1 cellular context compared by ENCODE assay signal in genomic region chr18:69097349-69097748, GRCh38.
TF ChIP-seq lines count a peak whose summit lies in the region.

No MANE protein-coding gene starts in this region.

TF ChIP-seq in GM23338, 12 proteins besides CTCF, POLR2A, EP300 and RAD21:
- TF ChIP-seq ZNF114 (CRISPR knock-in tag; IDR thresholded peaks at IDR 0.05) (no peak), STAT1 (IDR thresholded peaks at IDR 0.05; ENCODE audit: unreplicated experiment) (no peak), CREB1 (CRISPR knock-in tag; IDR thresholded peaks at IDR 0.05; ENCODE audit: low read depth) (no peak), POLR2AphosphoS5 (IDR thresholded peaks at IDR 0.05; ENCODE audit: low read depth) (no peak), NANOG (IDR thresholded peaks at IDR 0.05; ENCODE audit: borderline replicate concordance) (no peak), EZH2phosphoT487 (IDR thresholded peaks at IDR 0.05; ENCODE audit: unreplicated experiment) (no peak), JUNB (IDR thresholded peaks at IDR 0.05; ENCODE audit: unreplicated experiment) (no peak), ZNF331 (CRISPR knock-in tag; IDR thresholded peaks at IDR 0.05; ENCODE audit: low read depth) (no peak), EZH2 (IDR thresholded peaks at IDR 0.05; ENCODE audit: low read depth, unreplicated experiment) (no peak)
- TF ChIP-seq, protein P1, sequence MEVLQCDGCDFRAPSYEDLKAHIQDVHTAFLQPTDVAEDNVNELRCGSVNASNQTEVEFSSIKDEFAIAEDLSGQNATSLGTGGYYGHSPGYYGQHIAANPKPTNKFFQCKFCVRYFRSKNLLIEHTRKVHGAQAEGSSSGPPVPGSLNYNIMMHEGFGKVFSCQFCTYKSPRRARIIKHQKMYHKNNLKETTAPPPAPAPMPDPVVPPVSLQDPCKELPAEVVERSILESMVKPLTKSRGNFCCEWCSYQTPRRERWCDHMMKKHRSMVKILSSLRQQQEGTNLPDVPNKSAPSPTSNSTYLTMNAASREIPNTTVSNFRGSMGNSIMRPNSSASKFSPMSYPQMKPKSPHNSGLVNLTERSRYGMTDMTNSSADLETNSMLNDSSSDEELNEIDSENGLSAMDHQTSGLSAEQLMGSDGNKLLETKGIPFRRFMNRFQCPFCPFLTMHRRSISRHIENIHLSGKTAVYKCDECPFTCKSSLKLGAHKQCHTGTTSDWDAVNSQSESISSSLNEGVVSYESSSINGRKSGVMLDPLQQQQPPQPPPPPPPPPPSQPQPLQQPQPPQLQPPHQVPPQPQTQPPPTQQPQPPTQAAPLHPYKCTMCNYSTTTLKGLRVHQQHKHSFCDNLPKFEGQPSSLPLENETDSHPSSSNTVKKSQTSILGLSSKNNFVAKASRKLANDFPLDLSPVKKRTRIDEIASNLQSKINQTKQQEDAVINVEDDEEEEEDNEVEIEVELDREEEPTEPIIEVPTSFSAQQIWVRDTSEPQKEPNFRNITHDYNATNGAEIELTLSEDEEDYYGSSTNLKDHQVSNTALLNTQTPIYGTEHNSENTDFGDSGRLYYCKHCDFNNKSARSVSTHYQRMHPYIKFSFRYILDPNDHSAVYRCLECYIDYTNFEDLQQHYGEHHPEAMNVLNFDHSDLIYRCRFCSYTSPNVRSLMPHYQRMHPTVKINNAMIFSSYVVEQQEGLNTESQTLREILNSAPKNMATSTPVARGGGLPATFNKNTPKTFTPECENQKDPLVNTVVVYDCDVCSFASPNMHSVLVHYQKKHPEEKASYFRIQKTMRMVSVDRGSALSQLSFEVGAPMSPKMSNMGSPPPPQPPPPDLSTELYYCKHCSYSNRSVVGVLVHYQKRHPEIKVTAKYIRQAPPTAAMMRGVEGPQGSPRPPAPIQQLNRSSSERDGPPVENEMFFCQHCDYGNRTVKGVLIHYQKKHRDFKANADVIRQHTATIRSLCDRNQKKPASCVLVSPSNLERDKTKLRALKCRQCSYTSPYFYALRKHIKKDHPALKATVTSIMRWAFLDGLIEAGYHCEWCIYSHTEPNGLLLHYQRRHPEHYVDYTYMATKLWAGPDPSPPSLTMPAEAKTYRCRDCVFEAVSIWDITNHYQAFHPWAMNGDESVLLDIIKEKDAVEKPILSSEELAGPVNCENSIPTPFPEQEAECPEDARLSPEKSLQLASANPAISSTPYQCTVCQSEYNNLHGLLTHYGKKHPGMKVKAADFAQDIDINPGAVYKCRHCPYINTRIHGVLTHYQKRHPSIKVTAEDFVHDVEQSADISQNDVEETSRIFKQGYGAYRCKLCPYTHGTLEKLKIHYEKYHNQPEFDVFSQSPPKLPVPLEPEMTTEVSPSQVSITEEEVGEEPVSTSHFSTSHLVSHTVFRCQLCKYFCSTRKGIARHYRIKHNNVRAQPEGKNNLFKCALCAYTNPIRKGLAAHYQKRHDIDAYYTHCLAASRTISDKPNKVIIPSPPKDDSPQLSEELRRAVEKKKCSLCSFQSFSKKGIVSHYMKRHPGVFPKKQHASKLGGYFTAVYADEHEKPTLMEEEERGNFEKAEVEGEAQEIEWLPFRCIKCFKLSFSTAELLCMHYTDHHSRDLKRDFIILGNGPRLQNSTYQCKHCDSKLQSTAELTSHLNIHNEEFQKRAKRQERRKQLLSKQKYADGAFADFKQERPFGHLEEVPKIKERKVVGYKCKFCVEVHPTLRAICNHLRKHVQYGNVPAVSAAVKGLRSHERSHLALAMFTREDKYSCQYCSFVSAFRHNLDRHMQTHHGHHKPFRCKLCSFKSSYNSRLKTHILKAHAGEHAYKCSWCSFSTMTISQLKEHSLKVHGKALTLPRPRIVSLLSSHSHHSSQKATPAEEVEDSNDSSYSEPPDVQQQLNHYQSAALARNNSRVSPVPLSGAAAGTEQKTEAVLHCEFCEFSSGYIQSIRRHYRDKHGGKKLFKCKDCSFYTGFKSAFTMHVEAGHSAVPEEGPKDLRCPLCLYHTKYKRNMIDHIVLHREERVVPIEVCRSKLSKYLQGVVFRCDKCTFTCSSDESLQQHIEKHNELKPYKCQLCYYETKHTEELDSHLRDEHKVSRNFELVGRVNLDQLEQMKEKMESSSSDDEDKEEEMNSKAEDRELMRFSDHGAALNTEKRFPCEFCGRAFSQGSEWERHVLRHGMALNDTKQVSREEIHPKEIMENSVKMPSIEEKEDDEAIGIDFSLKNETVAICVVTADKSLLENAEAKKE (CRISPR knock-in tag; IDR thresholded peaks at IDR 0.05) = no peak
- TF ChIP-seq, protein P2, sequence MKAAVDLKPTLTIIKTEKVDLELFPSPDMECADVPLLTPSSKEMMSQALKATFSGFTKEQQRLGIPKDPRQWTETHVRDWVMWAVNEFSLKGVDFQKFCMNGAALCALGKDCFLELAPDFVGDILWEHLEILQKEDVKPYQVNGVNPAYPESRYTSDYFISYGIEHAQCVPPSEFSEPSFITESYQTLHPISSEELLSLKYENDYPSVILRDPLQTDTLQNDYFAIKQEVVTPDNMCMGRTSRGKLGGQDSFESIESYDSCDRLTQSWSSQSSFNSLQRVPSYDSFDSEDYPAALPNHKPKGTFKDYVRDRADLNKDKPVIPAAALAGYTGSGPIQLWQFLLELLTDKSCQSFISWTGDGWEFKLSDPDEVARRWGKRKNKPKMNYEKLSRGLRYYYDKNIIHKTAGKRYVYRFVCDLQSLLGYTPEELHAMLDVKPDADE (IDR thresholded peaks at IDR 0.05) = no peak
- TF ChIP-seq, protein P3, sequence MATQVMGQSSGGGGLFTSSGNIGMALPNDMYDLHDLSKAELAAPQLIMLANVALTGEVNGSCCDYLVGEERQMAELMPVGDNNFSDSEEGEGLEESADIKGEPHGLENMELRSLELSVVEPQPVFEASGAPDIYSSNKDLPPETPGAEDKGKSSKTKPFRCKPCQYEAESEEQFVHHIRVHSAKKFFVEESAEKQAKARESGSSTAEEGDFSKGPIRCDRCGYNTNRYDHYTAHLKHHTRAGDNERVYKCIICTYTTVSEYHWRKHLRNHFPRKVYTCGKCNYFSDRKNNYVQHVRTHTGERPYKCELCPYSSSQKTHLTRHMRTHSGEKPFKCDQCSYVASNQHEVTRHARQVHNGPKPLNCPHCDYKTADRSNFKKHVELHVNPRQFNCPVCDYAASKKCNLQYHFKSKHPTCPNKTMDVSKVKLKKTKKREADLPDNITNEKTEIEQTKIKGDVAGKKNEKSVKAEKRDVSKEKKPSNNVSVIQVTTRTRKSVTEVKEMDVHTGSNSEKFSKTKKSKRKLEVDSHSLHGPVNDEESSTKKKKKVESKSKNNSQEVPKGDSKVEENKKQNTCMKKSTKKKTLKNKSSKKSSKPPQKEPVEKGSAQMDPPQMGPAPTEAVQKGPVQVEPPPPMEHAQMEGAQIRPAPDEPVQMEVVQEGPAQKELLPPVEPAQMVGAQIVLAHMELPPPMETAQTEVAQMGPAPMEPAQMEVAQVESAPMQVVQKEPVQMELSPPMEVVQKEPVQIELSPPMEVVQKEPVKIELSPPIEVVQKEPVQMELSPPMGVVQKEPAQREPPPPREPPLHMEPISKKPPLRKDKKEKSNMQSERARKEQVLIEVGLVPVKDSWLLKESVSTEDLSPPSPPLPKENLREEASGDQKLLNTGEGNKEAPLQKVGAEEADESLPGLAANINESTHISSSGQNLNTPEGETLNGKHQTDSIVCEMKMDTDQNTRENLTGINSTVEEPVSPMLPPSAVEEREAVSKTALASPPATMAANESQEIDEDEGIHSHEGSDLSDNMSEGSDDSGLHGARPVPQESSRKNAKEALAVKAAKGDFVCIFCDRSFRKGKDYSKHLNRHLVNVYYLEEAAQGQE (IDR thresholded peaks at IDR 0.05; ENCODE audit: unreplicated experiment) = no peak
